Comparison of ENCODE assay signal across 28 cellular contexts in genomic region chr13:64314286-64314685, GRCh38.
A peak's percentile ranks its signal among the peaks of the same experiment; 100 is the strongest.
DNase-seq lines count a peak whose midpoint lies in the region; ATAC-seq, FAIRE-seq and TF ChIP-seq lines count a peak whose summit lies in the region.
"Had no signal": no experiment of that assay in that cellular context is flagged by ENCODE, and none has a peak within 500 bp of the region (broad histone marks: within the 10 kb centered on the region; RNA-seq: fewer than 3 reads in every experiment).

No MANE protein-coding gene starts in this region.

- ATAC-seq in GM21360 (IDR thresholded peaks at IDR 0.05; ENCODE audit: unreplicated experiment): no peak
- ATAC-seq: body of pancreas, gastrocnemius medialis, K562, left colon, T-helper 17 cell had no signal

- no peak for TF ChIP-seq CTCF in A673 (conservative IDR thresholded peaks at IDR 0.05; ENCODE audit: low read depth, low read length)
- TF ChIP-seq CTCF in astrocyte of the cerebellum (IDR thresholded peaks at IDR 0.05; ENCODE audit: low read depth, low read length, missing control alignments): no peak
- no peak for TF ChIP-seq CTCF in fibroblast of villous mesenchyme (IDR thresholded peaks at IDR 0.05; ENCODE audit: insufficient read depth, low read depth, low read length)

- H3K27ac ChIP-seq in A673 (ENCODE audit: low read depth, low read length, poor library complexity, severe bottlenecking): no peak overlapping the region
- H3K27ac ChIP-seq: 22Rv1, body of pancreas, gastrocnemius medialis, hepatocyte, sigmoid colon, stomach, tibial nerve had no signal

- in situ Hi-C loops in astrocyte of the cerebellum (cut with HindIII; ENCODE audit: low sequenced_read_pairs): no loop called here

- FAIRE-seq in H54 (lab: Jason Lieb, UNC): no peak
- FAIRE-seq: K562, RCC 7860 had no signal

- no peaks in the 10 kb centered on the region for H3K36me3 ChIP-seq in A673 (ENCODE audit: insufficient read depth, low read length, poor library complexity, severe bottlenecking)
- H3K36me3 ChIP-seq: gastrocnemius medialis, sigmoid colon, stomach, tibial nerve had no signal

- intact Hi-C loops in A673 (cut with micrococcal nuclease; ENCODE audit: unreplicated experiment): no loop called here

- DNase-seq in A673 (ENCODE audit: low spot score) (peak; percentile 14), LHCN-M2 (ENCODE audit: low read depth) (peak; percentile 7), astrocyte of the cerebellum (ENCODE audit: low read depth) (peak; percentile 11), fibroblast of villous mesenchyme (ENCODE audit: low read depth) (peak; percentile 2), H54 (ENCODE audit: insufficient read length, low spot score) (no peak), NCI-H1105 (lab: John Stamatoyannopoulos, UW) (no peak), OCI-M1 (lab: John Stamatoyannopoulos, UW) (no peak)
- DNase-seq: activated CD4-positive, alpha-beta T cell treated with anti-CD3 and anti-CD28 coated beads for 1 hour; activated gamma-delta T cell; activated naive CD8-positive, alpha-beta T cell treated with anti-CD3 and anti-CD28 coated beads, Interleukin-2, amount 10 ng/mL, durations not matched to agents 7 days and 5 days; body of pancreas; CD4-positive, CD25-positive, alpha-beta regulatory T cell; cerebellar nuclear complex; gastrocnemius medialis; left colon; mesendoderm; NCI-H2029; NCI-H526 treated with DMSO at 0.1 percent for 48 hours; sigmoid colon; stimulated activated CD4-positive, alpha-beta T cell treated with anti-CD3 and anti-CD28 coated beads, Interleukin-1b, Interleukin-23, amount 100 ng/mL, for 48 hours; stomach; T-helper 17 cell had no signal

- no peak overlapping the region for H3K4me3 ChIP-seq in A673 (ENCODE audit: low read depth, low read length, poor library complexity, severe bottlenecking)
- H3K4me3 ChIP-seq in astrocyte of the cerebellum (ENCODE audit: low read depth, low read length): no peak overlapping the region
- no peak overlapping the region for H3K4me3 ChIP-seq in fibroblast of villous mesenchyme (ENCODE audit: low read depth, low read length)
- H3K4me3 ChIP-seq: body of pancreas, gastrocnemius medialis, hepatocyte, K562, sigmoid colon, stomach, tibial nerve had no signal

- H3K9me3 ChIP-seq in A673 (ENCODE audit: low read depth, low read length, poor library complexity, severe bottlenecking): peaks cover 4% of the 10 kb centered on the region
- H3K9me3 ChIP-seq: body of pancreas, gastrocnemius medialis, sigmoid colon had no signal

- no peak for TF ChIP-seq POLR2A in H54 (IDR thresholded peaks at IDR 0.05; ENCODE audit: low read depth, low read length)

- POLR2A ChIA-PET in A673 (lab: Charles Lee; ENCODE audit: low non-redundant PET): no interaction called here

- H3K4me1 ChIP-seq in A673 (ENCODE audit: insufficient read depth, low read length, poor library complexity, severe bottlenecking): no peaks in the 10 kb centered on the region
- H3K4me1 ChIP-seq: body of pancreas, gastrocnemius medialis, sigmoid colon, stomach, tibial nerve had no signal

- BruUV-seq in A673 (replicated peaks; lab: Mats Ljungman, UMichigan): no TSS peak

- no peaks in the 10 kb centered on the region for H3K27me3 ChIP-seq in A673 (replicated peaks; ENCODE audit: insufficient read depth, low read depth, low read length, poor library complexity)
- H3K27me3 ChIP-seq: body of pancreas, gastrocnemius medialis, hepatocyte, sigmoid colon, stomach, tibial nerve had no signal

- CTCF ChIA-PET in A673 (lab: Charles Lee): no interaction called here

Comparison
In these comparisons a context has a peak if more than half of its experiments do, and no peak if none do; other contexts are left out.
1. DNase-seq: peak in A673 (single experiment), LHCN-M2 (single experiment), astrocyte of the cerebellum (single experiment) and fibroblast of villous mesenchyme (single experiment); none in H54 (single experiment), NCI-H1105 (single experiment) and OCI-M1 (single experiment).